20 cellular contexts compared by ENCODE assay signal in the genomic region with DNA sequence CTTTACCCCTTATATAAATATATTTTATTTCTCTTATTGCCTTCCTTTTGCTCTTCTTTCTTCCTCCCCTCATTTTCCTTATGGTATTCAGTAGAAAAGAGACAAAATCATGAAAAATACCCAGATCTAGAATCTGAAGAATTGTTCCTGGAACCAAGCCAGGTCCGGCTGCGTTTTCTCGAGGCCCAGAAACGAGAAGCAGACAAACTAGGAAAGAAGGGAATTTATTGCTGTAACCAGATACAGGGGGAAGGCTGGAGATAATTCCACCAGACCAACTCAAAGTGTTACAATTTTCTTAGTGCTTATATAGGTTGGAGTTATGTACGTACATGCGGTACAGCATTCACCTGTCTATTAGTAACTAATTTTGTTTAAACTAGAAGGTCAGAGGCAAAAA.
"Had no signal": no experiment of that assay in that cellular context is flagged by ENCODE, and none has a peak within 500 bp of the region (broad histone marks: within the 10 kb centered on the region; RNA-seq: fewer than 3 reads in every experiment).

No MANE protein-coding gene starts in this region.

- ATAC-seq: mucosa of descending colon; naive thymus-derived CD8-positive, alpha-beta T cell; pancreas; psoas muscle; stimulated activated effector memory CD8-positive, alpha-beta T cell treated with anti-CD3 and anti-CD28 coated beads, Interleukin-12 subunit alpha, Interleukin-12 subunit beta, amount 100 ng/mL, for 72 hours; stimulated activated naive CD8-positive, alpha-beta T cell treated with anti-CD3 and anti-CD28 coated beads, Interleukin-15, Interleukin-2, amounts not matched to agents 100 U/mL and 50 U/mL, for 24 hours had no signal

- DNase-seq: central memory CD4-positive, alpha-beta T cell; dorsolateral prefrontal cortex; effector CD8-positive, alpha-beta T cell; foreskin melanocyte; mammary epithelial cell; mucosa of descending colon; naive thymus-derived CD8-positive, alpha-beta T cell; pancreas; psoas muscle; retina; sigmoid colon; stimulated activated CD4-positive, alpha-beta T cell treated with anti-CD3 and anti-CD28 coated beads, Interleukin-12 subunit alpha, Interleukin-12 subunit beta, amount 100 ng/mL, for 4 hours; stimulated activated CD4-positive, alpha-beta T cell treated with anti-CD3 and anti-CD28 coated beads, Interleukin-2, amount 100 ng/mL, for 48 hours; stimulated activated CD8-positive, alpha-beta memory T cell treated with anti-CD3 and anti-CD28 coated beads, Interleukin-4, amount 100 ng/mL, for 48 hours; stimulated activated naive CD8-positive, alpha-beta T cell treated with anti-CD3 and anti-CD28 coated beads, Interleukin-15, Interleukin-2, amounts not matched to agents 100 U/mL and 50 U/mL, for 24 hours had no signal

- H3K27ac ChIP-seq: coronary artery, dorsolateral prefrontal cortex, pancreas, psoas muscle, sigmoid colon, skin epidermis, suprapubic skin had no signal

- H3K27me3 ChIP-seq: dorsolateral prefrontal cortex, pancreas, sigmoid colon, suprapubic skin, tibial nerve had no signal

- H3K9me3 ChIP-seq: mucosa of descending colon, pancreas, psoas muscle, suprapubic skin, tibial nerve had no signal

- H3K36me3 ChIP-seq: pancreas, sigmoid colon, suprapubic skin, tibial nerve had no signal

- H3K4me3 ChIP-seq: coronary artery, dorsolateral prefrontal cortex, mucosa of descending colon, pancreas, psoas muscle, sigmoid colon, skin epidermis, suprapubic skin, tibial nerve had no signal

- H3K4me1 ChIP-seq: pancreas, psoas muscle, suprapubic skin had no signal
